ENCODE assay signal across 1 cellular context in the genomic region with DNA sequence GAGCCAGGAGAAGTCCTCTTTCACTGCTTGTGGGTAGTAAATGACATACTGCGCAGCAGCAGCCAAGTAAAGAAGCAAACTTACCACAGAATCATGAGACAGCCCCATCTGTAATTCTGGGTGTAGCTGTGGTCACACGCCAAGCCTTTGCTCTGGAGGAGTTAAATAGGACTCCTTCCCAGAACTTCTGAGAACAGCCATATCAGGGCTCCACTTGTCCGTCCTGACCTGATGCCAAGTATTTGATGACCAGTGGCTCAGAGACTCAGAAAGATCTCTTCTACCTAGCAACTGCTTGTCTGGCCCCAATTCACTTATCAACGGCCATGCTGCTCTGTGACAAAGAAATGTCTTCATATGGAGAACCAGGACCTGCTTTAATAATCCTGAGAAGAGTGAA.
TF ChIP-seq lines count a peak whose summit lies in the region.

No MANE protein-coding gene starts in this region.

TF ChIP-seq in K562, 482 proteins besides CTCF, POLR2A, EP300 and RAD21 (continued from another document and continues in another):
- TF ChIP-seq, protein P1, sequence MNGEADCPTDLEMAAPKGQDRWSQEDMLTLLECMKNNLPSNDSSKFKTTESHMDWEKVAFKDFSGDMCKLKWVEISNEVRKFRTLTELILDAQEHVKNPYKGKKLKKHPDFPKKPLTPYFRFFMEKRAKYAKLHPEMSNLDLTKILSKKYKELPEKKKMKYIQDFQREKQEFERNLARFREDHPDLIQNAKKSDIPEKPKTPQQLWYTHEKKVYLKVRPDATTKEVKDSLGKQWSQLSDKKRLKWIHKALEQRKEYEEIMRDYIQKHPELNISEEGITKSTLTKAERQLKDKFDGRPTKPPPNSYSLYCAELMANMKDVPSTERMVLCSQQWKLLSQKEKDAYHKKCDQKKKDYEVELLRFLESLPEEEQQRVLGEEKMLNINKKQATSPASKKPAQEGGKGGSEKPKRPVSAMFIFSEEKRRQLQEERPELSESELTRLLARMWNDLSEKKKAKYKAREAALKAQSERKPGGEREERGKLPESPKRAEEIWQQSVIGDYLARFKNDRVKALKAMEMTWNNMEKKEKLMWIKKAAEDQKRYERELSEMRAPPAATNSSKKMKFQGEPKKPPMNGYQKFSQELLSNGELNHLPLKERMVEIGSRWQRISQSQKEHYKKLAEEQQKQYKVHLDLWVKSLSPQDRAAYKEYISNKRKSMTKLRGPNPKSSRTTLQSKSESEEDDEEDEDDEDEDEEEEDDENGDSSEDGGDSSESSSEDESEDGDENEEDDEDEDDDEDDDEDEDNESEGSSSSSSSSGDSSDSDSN (IDR thresholded peaks at IDR 0.05; ENCODE audit: borderline replicate concordance in 1 of 2, low read depth in 2 of 2, low read length in 2 of 2): peak; percentile 64 to 81; a peak in 3 of 4 replicates
- TF ChIP-seq, protein P2, sequence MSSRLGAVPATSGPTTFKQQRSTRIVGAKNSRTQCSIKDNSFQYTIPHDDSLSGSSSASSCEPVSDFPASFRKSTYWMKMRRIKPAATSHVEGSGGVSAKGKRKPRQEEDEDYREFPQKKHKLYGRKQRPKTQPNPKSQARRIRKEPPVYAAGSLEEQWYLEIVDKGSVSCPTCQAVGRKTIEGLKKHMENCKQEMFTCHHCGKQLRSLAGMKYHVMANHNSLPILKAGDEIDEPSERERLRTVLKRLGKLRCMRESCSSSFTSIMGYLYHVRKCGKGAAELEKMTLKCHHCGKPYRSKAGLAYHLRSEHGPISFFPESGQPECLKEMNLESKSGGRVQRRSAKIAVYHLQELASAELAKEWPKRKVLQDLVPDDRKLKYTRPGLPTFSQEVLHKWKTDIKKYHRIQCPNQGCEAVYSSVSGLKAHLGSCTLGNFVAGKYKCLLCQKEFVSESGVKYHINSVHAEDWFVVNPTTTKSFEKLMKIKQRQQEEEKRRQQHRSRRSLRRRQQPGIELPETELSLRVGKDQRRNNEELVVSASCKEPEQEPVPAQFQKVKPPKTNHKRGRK (tag; IDR thresholded peaks at IDR 0.05): no peak
- TF ChIP-seq MEF2A (IDR thresholded peaks at IDR 0.05; ENCODE audit: control insufficient read depth, low read depth, low read length): no peak
- TF ChIP-seq SMARCE1 (IDR thresholded peaks at IDR 0.05): peak; percentile 59
- TF ChIP-seq TAL1 (IDR thresholded peaks at IDR 0.05): peak; percentile 43; the same call in 1 of the 2 replicates
- peak; percentile 33; the same call in 1 of the 2 replicates for TF ChIP-seq JUND (IDR thresholded peaks at IDR 0.05; ENCODE audit: borderline replicate concordance, low read depth, low read length)
- TF ChIP-seq JUND (tag; IDR thresholded peaks at IDR 0.05; ENCODE audit: borderline replicate concordance, low read depth, low read length): peak; percentile 52; the same call in 1 of the 3 replicates
- TF ChIP-seq, protein P3, sequence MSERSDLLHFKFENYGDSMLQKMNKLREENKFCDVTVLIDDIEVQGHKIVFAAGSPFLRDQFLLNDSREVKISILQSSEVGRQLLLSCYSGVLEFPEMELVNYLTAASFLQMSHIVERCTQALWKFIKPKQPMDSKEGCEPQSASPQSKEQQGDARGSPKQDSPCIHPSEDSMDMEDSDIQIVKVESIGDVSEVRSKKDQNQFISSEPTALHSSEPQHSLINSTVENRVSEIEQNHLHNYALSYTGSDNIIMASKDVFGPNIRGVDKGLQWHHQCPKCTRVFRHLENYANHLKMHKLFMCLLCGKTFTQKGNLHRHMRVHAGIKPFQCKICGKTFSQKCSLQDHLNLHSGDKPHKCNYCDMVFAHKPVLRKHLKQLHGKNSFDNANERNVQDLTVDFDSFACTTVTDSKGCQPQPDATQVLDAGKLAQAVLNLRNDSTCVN (CRISPR knock-in tag; IDR thresholded peaks at IDR 0.05): no peak
- TF ChIP-seq, protein P4, sequence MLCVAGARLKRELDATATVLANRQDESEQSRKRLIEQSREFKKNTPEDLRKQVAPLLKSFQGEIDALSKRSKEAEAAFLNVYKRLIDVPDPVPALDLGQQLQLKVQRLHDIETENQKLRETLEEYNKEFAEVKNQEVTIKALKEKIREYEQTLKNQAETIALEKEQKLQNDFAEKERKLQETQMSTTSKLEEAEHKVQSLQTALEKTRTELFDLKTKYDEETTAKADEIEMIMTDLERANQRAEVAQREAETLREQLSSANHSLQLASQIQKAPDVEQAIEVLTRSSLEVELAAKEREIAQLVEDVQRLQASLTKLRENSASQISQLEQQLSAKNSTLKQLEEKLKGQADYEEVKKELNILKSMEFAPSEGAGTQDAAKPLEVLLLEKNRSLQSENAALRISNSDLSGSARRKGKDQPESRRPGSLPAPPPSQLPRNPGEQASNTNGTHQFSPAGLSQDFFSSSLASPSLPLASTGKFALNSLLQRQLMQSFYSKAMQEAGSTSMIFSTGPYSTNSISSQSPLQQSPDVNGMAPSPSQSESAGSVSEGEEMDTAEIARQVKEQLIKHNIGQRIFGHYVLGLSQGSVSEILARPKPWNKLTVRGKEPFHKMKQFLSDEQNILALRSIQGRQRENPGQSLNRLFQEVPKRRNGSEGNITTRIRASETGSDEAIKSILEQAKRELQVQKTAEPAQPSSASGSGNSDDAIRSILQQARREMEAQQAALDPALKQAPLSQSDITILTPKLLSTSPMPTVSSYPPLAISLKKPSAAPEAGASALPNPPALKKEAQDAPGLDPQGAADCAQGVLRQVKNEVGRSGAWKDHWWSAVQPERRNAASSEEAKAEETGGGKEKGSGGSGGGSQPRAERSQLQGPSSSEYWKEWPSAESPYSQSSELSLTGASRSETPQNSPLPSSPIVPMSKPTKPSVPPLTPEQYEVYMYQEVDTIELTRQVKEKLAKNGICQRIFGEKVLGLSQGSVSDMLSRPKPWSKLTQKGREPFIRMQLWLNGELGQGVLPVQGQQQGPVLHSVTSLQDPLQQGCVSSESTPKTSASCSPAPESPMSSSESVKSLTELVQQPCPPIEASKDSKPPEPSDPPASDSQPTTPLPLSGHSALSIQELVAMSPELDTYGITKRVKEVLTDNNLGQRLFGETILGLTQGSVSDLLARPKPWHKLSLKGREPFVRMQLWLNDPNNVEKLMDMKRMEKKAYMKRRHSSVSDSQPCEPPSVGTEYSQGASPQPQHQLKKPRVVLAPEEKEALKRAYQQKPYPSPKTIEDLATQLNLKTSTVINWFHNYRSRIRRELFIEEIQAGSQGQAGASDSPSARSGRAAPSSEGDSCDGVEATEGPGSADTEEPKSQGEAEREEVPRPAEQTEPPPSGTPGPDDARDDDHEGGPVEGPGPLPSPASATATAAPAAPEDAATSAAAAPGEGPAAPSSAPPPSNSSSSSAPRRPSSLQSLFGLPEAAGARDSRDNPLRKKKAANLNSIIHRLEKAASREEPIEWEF (CRISPR knock-in tag; IDR thresholded peaks at IDR 0.05): no peak
- TF ChIP-seq POLR2G (IDR thresholded peaks at IDR 0.05; ENCODE audit: low read depth, low read length): no peak
- TF ChIP-seq, protein P5, sequence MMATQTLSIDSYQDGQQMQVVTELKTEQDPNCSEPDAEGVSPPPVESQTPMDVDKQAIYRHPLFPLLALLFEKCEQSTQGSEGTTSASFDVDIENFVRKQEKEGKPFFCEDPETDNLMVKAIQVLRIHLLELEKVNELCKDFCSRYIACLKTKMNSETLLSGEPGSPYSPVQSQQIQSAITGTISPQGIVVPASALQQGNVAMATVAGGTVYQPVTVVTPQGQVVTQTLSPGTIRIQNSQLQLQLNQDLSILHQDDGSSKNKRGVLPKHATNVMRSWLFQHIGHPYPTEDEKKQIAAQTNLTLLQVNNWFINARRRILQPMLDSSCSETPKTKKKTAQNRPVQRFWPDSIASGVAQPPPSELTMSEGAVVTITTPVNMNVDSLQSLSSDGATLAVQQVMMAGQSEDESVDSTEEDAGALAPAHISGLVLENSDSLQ (IDR thresholded peaks at IDR 0.05): peak; percentile 58
- TF ChIP-seq, protein P6, sequence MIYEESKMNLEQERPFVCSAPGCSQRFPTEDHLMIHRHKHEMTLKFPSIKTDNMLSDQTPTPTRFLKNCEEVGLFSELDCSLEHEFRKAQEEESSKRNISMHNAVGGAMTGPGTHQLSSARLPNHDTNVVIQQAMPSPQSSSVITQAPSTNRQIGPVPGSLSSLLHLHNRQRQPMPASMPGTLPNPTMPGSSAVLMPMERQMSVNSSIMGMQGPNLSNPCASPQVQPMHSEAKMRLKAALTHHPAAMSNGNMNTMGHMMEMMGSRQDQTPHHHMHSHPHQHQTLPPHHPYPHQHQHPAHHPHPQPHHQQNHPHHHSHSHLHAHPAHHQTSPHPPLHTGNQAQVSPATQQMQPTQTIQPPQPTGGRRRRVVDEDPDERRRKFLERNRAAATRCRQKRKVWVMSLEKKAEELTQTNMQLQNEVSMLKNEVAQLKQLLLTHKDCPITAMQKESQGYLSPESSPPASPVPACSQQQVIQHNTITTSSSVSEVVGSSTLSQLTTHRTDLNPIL (CRISPR knock-in tag; IDR thresholded peaks at IDR 0.05): no peak
- no peak for TF ChIP-seq NCOA1 (IDR thresholded peaks at IDR 0.05; ENCODE audit: low read depth)
- TF ChIP-seq ATF1 (CRISPR knock-in tag; IDR thresholded peaks at IDR 0.05): no peak
- TF ChIP-seq ATF1 (tag; IDR thresholded peaks at IDR 0.05): peak; percentile 81
- peak; percentile 66 for TF ChIP-seq CREM (IDR thresholded peaks at IDR 0.05; ENCODE audit: low read depth)
- TF ChIP-seq, protein P7, sequence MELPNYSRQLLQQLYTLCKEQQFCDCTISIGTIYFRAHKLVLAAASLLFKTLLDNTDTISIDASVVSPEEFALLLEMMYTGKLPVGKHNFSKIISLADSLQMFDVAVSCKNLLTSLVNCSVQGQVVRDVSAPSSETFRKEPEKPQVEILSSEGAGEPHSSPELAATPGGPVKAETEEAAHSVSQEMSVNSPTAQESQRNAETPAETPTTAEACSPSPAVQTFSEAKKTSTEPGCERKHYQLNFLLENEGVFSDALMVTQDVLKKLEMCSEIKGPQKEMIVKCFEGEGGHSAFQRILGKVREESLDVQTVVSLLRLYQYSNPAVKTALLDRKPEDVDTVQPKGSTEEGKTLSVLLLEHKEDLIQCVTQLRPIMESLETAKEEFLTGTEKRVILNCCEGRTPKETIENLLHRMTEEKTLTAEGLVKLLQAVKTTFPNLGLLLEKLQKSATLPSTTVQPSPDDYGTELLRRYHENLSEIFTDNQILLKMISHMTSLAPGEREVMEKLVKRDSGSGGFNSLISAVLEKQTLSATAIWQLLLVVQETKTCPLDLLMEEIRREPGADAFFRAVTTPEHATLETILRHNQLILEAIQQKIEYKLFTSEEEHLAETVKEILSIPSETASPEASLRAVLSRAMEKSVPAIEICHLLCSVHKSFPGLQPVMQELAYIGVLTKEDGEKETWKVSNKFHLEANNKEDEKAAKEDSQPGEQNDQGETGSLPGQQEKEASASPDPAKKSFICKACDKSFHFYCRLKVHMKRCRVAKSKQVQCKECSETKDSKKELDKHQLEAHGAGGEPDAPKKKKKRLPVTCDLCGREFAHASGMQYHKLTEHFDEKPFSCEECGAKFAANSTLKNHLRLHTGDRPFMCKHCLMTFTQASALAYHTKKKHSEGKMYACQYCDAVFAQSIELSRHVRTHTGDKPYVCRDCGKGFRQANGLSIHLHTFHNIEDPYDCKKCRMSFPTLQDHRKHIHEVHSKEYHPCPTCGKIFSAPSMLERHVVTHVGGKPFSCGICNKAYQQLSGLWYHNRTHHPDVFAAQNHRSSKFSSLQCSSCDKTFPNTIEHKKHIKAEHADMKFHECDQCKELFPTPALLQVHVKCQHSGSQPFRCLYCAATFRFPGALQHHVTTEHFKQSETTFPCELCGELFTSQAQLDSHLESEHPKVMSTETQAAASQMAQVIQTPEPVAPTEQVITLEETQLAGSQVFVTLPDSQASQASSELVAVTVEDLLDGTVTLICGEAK (IDR thresholded peaks at IDR 0.05): no peak
- TF ChIP-seq, protein P7 (CRISPR knock-in tag; IDR thresholded peaks at IDR 0.05): no peak
- TF ChIP-seq, protein P8, sequence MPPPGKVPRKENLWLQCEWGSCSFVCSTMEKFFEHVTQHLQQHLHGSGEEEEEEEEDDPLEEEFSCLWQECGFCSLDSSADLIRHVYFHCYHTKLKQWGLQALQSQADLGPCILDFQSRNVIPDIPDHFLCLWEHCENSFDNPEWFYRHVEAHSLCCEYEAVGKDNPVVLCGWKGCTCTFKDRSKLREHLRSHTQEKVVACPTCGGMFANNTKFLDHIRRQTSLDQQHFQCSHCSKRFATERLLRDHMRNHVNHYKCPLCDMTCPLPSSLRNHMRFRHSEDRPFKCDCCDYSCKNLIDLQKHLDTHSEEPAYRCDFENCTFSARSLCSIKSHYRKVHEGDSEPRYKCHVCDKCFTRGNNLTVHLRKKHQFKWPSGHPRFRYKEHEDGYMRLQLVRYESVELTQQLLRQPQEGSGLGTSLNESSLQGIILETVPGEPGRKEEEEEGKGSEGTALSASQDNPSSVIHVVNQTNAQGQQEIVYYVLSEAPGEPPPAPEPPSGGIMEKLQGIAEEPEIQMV (tag; conservative IDR thresholded peaks at IDR 0.05; ENCODE audit: low read depth): no peak
- peak; percentile 65 for TF ChIP-seq POLR2AphosphoS5 (IDR thresholded peaks at IDR 0.05; ENCODE audit: control insufficient read depth, insufficient read depth, low read depth, low read length)
- TF ChIP-seq CC2D1A (IDR thresholded peaks at IDR 0.05): peak; percentile 39; the same call in 1 of the 2 replicates
- TF ChIP-seq ZNF197 (CRISPR knock-in tag; IDR thresholded peaks at IDR 0.05; ENCODE audit: low read depth): no peak
- no peak for TF ChIP-seq LARP7 (IDR thresholded peaks at IDR 0.05)
- 0 out of 2 replicates have a peak, but pooled peaks have one; percentile 31 for TF ChIP-seq GATAD2B (IDR thresholded peaks at IDR 0.05; ENCODE audit: borderline replicate concordance)
